Comparison of ENCODE assay signal across 21 cellular contexts in the genomic region with DNA sequence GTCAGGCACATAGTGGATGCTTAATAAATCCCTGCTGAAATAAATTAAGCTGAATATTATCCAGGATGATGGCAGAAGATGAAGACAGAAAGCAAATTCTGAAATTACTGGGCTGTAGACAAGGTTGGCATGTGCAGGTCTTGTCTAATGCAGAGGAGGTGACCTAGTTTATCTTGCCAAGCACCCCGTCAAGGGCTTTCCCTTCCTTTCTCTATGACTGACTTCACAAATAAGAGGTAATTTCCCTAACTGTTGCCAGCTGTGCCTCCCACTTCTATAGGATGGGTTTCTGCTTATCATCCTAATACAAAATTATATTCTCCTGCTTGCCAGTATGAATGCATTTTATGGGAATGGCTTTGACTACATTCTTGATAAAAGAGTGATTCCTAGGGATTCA. TPM values are rescaled to one million over a fixed set of nuclear protein-coding genes. Genes with fewer than 3 reads are reported as not detected.
"Had no signal": no experiment of that assay in that cellular context is flagged by ENCODE, and none has a peak within 500 bp of the region (broad histone marks: within the 10 kb centered on the region; RNA-seq: fewer than 3 reads in every experiment).

No MANE protein-coding gene starts in this region.

- ATAC-seq: activated T-cell treated with anti-CD3 and anti-CD28 coated beads, Interleukin-2, amount 50 U/mL, for 72 hours; heart left ventricle; left cardiac atrium; natural killer cell treated with Interleukin-12 subunit alpha and Interleukin-12 subunit beta and Interleukin-15 and Interleukin-18, amount 100 ng/mL, for 72 hours had no signal

- H3K36me3 ChIP-seq: heart left ventricle, thoracic aorta, upper lobe of left lung had no signal

- H3K27me3 ChIP-seq: heart left ventricle, upper lobe of left lung had no signal

- H3K4me1 ChIP-seq: heart left ventricle, upper lobe of left lung had no signal

- DNase-seq: activated CD4-positive, alpha-beta memory T cell treated with anti-CD3 and anti-CD28 coated beads for 36 hours; activated CD4-positive, alpha-beta T cell treated with anti-CD3 and anti-CD28 coated beads for 48 hours; activated effector memory CD4-positive, alpha-beta T cell treated with Interleukin-2 at 50 U/mL for 16 hours; activated naive CD4-positive, alpha-beta T cell treated with anti-CD3 and anti-CD28 coated beads for 36 hours; activated T-cell treated with anti-CD3 and anti-CD28 coated beads, Interleukin-2, amount 50 U/mL, for 72 hours; amygdala; cerebellar nuclear complex; heart left ventricle; islet precursor cell; left cardiac atrium; midbrain; stimulated activated CD4-positive, alpha-beta T cell treated with anti-CD3 and anti-CD28 coated beads, Interleukin-4, amount 100 ng/mL, for 1 hour; stimulated activated naive CD4-positive, alpha-beta T cell treated with Interleukin-2 at 50 U/mL for 16 hours; upper lobe of left lung had no signal

- H3K9me3 ChIP-seq: heart left ventricle, thoracic aorta, upper lobe of left lung had no signal

- H3K27ac ChIP-seq: epithelial cell of prostate, heart left ventricle, thoracic aorta, upper lobe of left lung had no signal

- H3K4me3 ChIP-seq: heart left ventricle, thoracic aorta, upper lobe of left lung had no signal

- FAIRE-seq: bronchial epithelial cell had no signal

RNA-seq across cellular contexts. Expression of a gene that starts 38.0 kb away (rescaled TPM):
- total RNA-seq: activated CD4-positive, alpha-beta memory T cell treated with anti-CD3 and anti-CD28 coated beads for 36 hours; activated naive CD4-positive, alpha-beta T cell treated with anti-CD3 and anti-CD28 coated beads for 36 hours; activated T-cell treated with anti-CD3 and anti-CD28 coated beads, Interleukin-2, amount 50 U/mL, for 72 hours; bronchial epithelial cell; heart left ventricle; left cardiac atrium; liver; natural killer cell treated with Interleukin-12 subunit alpha and Interleukin-12 subunit beta and Interleukin-15 and Interleukin-18, amount 100 ng/mL, for 72 hours; osteocyte; progenitor cell of endocrine pancreas; thoracic aorta; upper lobe of left lung had no signal
- polyA plus RNA-seq: heart left ventricle, liver had no signal
